In the genomic region with DNA sequence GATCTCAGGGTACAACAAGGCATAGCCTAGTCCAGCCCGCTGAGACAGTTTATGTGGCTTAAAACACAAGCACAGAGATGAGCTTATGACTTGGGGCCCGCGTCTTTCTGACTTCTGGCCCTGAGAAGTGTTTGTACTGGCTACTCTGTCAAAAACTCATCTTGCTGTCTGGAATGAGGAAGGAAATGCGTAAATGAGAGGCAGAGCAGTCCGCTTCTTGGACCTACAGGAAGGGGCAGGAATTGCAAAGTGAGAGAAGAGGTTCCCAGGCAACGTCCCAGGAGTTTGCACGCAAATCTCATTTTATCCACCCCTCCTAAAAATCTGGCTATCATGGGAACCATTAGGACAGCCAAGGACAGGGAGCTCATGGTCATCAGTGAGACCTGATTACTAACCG, we compare ENCODE assay signal across 8 cellular contexts. TPM values are rescaled to one million over a fixed set of nuclear protein-coding genes. Genes with fewer than 3 reads are reported as not detected.
A peak's percentile ranks its signal among the peaks of the same experiment; 100 is the strongest.
DNase-seq lines count a peak whose midpoint lies in the region; ATAC-seq, FAIRE-seq and TF ChIP-seq lines count a peak whose summit lies in the region.

No MANE protein-coding gene starts in this region.

- H3K27ac ChIP-seq in small intestine (ENCODE audit: low read depth in 1 of 2, low read length in 1 of 2) = peak overlapping the region in 1 of 2 donors; percentile 91

- no peaks in the 10 kb centered on the region for H3K9me3 ChIP-seq in small intestine (ENCODE audit: control insufficient read depth, low read depth)

- 30 to 42% (median 36%) methylated on average over 8 of the region's 8 CpGs for WGBS in small intestine, 3 donors

- no peaks in the 10 kb centered on the region for H3K27me3 ChIP-seq in small intestine (ENCODE audit: control insufficient read depth in 2 of 2, insufficient read depth in 2 of 2, low read length in 2 of 2)

- intact Hi-C loops in left ventricle myocardium superior (cut with micrococcal nuclease) = no loop called here

- H3K4me3 ChIP-seq in WI38 (ENCODE audit: low read depth, low read length) (peak overlapping the region; percentile 1; the same call in 1 of the 2 replicates), small intestine (ENCODE audit: low read depth in 1 of 2, low read length in 2 of 2) (no peak overlapping the region)

- FAIRE-seq in small intestine (lab: Jason Lieb, UNC) = no peak

- H3K4me1 ChIP-seq in small intestine (ENCODE audit: control insufficient read depth in 2 of 2, insufficient read depth in 1 of 2, low read depth in 1 of 2, low read length in 1 of 2) = peaks cover 25 to 51% of the 10 kb centered on the region in 2 donors

- peak; percentile 12 for ATAC-seq in left ventricle myocardium superior
- no peak for ATAC-seq in GM21717 (IDR thresholded peaks at IDR 0.05; ENCODE audit: unreplicated experiment)

- TF ChIP-seq CTCF in WI38 (IDR thresholded peaks at IDR 0.05; ENCODE audit: low read depth, low read length) = peak; percentile 33; the same call in 1 of the 2 replicates

- peak; percentile 85 for DNase-seq in GM04504 (ENCODE audit: low read depth)
- DNase-seq in left ventricle myocardium superior = no peak
- peak; percentile 62 for DNase-seq in small intestine
- no peak for DNase-seq in activated CD4-positive, alpha-beta T cell treated with anti-CD3 and anti-CD28 coated beads for 1 hour
- DNase-seq in NCI-H2029 (lab: John Stamatoyannopoulos, UW) = no peak
- no peak for DNase-seq in NCI-H226

- peaks cover 0 to 6% of the 10 kb centered on the region in 2 donors for H3K36me3 ChIP-seq in small intestine (ENCODE audit: control insufficient read depth in 2 of 2, insufficient read depth in 2 of 2, low read length in 2 of 2)

RNA-seq across cellular contexts. Expression of a gene that starts 5.5 kb away (rescaled TPM):
- total RNA-seq in left ventricle myocardium superior = 405 TPM
- polyA plus RNA-seq in small intestine = 100 to 1,000 TPM; 142 to 363 (median 277) TPM

Comparison
In these comparisons a context has a peak if more than half of its experiments do, and no peak if none do; other contexts are left out.
1. DNase-seq: peak in GM04504 (single experiment) and small intestine (single experiment); none in left ventricle myocardium superior (single experiment), activated CD4-positive, alpha-beta T cell treated with anti-CD3 and anti-CD28 coated beads for 1 hour (single experiment), NCI-H2029 (single experiment) and NCI-H226 (single experiment).